ENCODE assay signal across 18 cellular contexts in the genomic region with DNA sequence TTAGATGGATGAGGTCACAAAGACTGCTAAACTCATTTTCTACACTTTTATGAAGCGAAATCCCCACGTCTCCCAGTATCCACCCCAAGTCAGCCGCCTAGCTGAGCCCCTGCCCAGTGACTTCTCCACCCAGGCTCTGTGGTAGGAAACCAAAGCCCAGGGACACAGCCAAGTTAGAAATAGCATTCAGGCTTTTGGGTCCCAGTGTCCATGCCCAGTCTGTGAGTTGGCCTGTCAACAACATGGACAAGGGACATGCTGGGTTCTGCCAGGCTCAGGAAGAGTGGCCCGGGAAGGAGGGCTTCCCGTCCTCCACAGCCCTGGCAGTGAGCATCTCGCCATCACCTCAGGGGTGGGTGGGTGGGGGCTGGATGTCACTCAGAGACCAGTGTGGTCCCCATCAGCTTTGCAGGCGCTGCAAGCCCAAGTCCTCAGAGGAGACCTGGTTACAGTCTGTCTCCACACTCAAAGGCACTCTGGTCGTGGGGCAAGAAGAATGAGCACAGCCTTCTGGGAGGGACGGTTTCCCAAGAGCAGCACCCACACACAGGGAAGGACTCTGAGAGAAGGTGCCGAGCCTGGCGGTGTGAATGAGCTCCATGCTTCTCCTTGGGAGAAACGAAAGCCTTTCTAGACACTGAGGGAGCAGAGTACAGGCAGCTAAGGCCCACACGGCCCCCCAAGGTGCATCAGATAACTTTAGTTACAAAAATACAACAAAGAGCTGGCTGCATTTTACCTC.
DNase-seq lines count a peak whose midpoint lies in the region; ATAC-seq lines count a peak whose summit lies in the region.
"Had no signal": no experiment of that assay in that cellular context is flagged by ENCODE, and none has a peak within 500 bp of the region (broad histone marks: within the 10 kb centered on the region; RNA-seq: fewer than 3 reads in every experiment).

No MANE protein-coding gene starts in this region.

- peaks cover 0 to 2% (median 0%) of the 10 kb centered on the region in 9 donors for H3K9me3 Mint-ChIP-seq in naive thymus-derived CD8-positive, alpha-beta T cell
- H3K9me3 Mint-ChIP-seq: stimulated activated effector memory CD8-positive, alpha-beta T cell treated with anti-CD3 and anti-CD28 coated beads, Interleukin-12 subunit alpha, Interleukin-12 subunit beta, amount 100 ng/mL, for 72 hours had no signal

- peaks cover 44 to 82% (median 67%) of the 10 kb centered on the region in 4 donors for H3K4me1 Mint-ChIP-seq in naive thymus-derived CD8-positive, alpha-beta T cell

- H3K9ac ChIP-seq in adipocyte (ENCODE audit: low read length): peak overlapping the region; percentile 91

- POLR2A ChIA-PET in naive thymus-derived CD8-positive, alpha-beta T cell (lab: Charles Lee): interaction anchor here (0.5 kb wide), 1 partner anchor 67 kb away, joined by 10 read pairs; no protein-coding TSS in a partner anchor

- H3K27me3 Mint-ChIP-seq in naive thymus-derived CD8-positive, alpha-beta T cell: peaks cover 0 to 1% (median 0%) of the 10 kb centered on the region in 5 donors

- H3K36me3 ChIP-seq in adipocyte (ENCODE audit: control insufficient read depth, insufficient read depth, low read length, severe bottlenecking): no peaks in the 10 kb centered on the region
- H3K36me3 ChIP-seq in thymus (ENCODE audit: control insufficient read depth, insufficient read depth): no peaks in the 10 kb centered on the region
- H3K36me3 ChIP-seq: cardiac muscle cell had no signal

- H3K27ac Mint-ChIP-seq in naive thymus-derived CD8-positive, alpha-beta T cell: peak overlapping the region in 9 of 10 donors; percentile 43 to 99 (median 97)

- DNase-seq in adipocyte (ENCODE audit: low read depth): no peak
- peak; percentile 51 for DNase-seq in globus pallidus (ENCODE audit: low spot score)
- no peak for DNase-seq in naive thymus-derived CD8-positive, alpha-beta T cell
- DNase-seq in OCI-M1 (lab: John Stamatoyannopoulos, UW): no peak
- DNase-seq in NCI-H187 (lab: John Stamatoyannopoulos, UW): no peak
- DNase-seq in middle frontal gyrus (ENCODE audit: extremely low spot score, low spot score): no peak
- DNase-seq: activated CD4-positive, alpha-beta T cell treated with anti-CD3 and anti-CD28 coated beads for 4 hours; GOT3; NCI-H1436 treated with DMSO at 0.1 percent for 48 hours; NCI-H510A treated with DMSO at 0.1 percent for 48 hours; stimulated activated CD4-positive, alpha-beta T cell treated with anti-CD3 and anti-CD28 coated beads, Interleukin-4, amount 100 ng/mL, for 1 hour; T-helper 2 cell had no signal

- peaks cover 58% of the 10 kb centered on the region for H3K4me1 ChIP-seq in adipocyte (ENCODE audit: control insufficient read depth, insufficient read depth, low read length)
- peaks cover 16% of the 10 kb centered on the region for H3K4me1 ChIP-seq in thymus (ENCODE audit: control insufficient read depth, insufficient read depth, low read length)

- H3K36me3 Mint-ChIP-seq in naive thymus-derived CD8-positive, alpha-beta T cell: peaks cover 0 to 4% (median 0%) of the 10 kb centered on the region in 3 donors
- H3K36me3 Mint-ChIP-seq: stimulated activated effector memory CD8-positive, alpha-beta T cell treated with anti-CD3 and anti-CD28 coated beads, Interleukin-12 subunit alpha, Interleukin-12 subunit beta, amount 100 ng/mL, for 72 hours had no signal

- no peaks in the 10 kb centered on the region for H3K9me3 ChIP-seq in adipocyte (ENCODE audit: control insufficient read depth, low read length)
- no peaks in the 10 kb centered on the region for H3K9me3 ChIP-seq in thymus (ENCODE audit: control insufficient read depth)

- H3K4me3 Mint-ChIP-seq in naive thymus-derived CD8-positive, alpha-beta T cell: peak overlapping the region in 2 of 10 donors; percentile 22 to 74
- H3K4me3 Mint-ChIP-seq: stimulated activated effector memory CD8-positive, alpha-beta T cell treated with anti-CD3 and anti-CD28 coated beads, Interleukin-12 subunit alpha, Interleukin-12 subunit beta, amount 100 ng/mL, for 72 hours had no signal

- no peak for ATAC-seq in naive thymus-derived CD8-positive, alpha-beta T cell
- no peak for ATAC-seq in GM21360 (IDR thresholded peaks at IDR 0.05; ENCODE audit: unreplicated experiment)
- ATAC-seq: K562; stimulated activated effector memory CD8-positive, alpha-beta T cell treated with anti-CD3 and anti-CD28 coated beads, Interleukin-12 subunit alpha, Interleukin-12 subunit beta, amount 100 ng/mL, for 72 hours had no signal

- peak overlapping the region; percentile 46 for H3K27ac ChIP-seq in thymus (ENCODE audit: low read depth)
- H3K27ac ChIP-seq: cardiac muscle cell had no signal

- peak overlapping the region; percentile 72 for H3K4me3 ChIP-seq in adipocyte (ENCODE audit: low read length)
- H3K4me3 ChIP-seq in thymus (ENCODE audit: low read length): no peak overlapping the region
- H3K4me3 ChIP-seq: cardiac muscle cell, hepatocyte, K562 had no signal

- H3K27me3 ChIP-seq in adipocyte (replicated peaks; ENCODE audit: control insufficient read depth, insufficient read depth, low read length) (no peaks in the 10 kb centered on the region), thymus (ENCODE audit: control insufficient read depth, insufficient read depth) (peaks cover 12% of the 10 kb centered on the region)
- H3K27me3 ChIP-seq: cardiac muscle cell, hepatocyte had no signal

- 95% methylated on average over 13 of the region's 13 CpGs for WGBS in thymus
